2 cellular contexts compared by ENCODE assay signal in genomic region chr21:33551664-33552063, GRCh38.
TF ChIP-seq lines count a peak whose summit lies in the region.

No MANE protein-coding gene starts in this region.

TF ChIP-seq in GM12891, 5 proteins besides CTCF, POLR2A, EP300 and RAD21:
- TF ChIP-seq POU2F2 (IDR thresholded peaks at IDR 0.05; ENCODE audit: low read depth, low read length) (no peak), SPI1 (IDR thresholded peaks at IDR 0.05; ENCODE audit: low read depth, low read length) (no peak), TAF1 (IDR thresholded peaks at IDR 0.05; ENCODE audit: low read depth, low read length) (no peak), PAX5 (IDR thresholded peaks at IDR 0.05; ENCODE audit: insufficient read depth, low read length, severe bottlenecking) (no peak), POLR2AphosphoS5 (IDR thresholded peaks at IDR 0.05; ENCODE audit: low read depth, low read length) (no peak; the same call in 1 of the 2 replicates)

TF ChIP-seq in K562, 482 proteins besides CTCF, POLR2A, EP300 and RAD21:
- TF ChIP-seq ZBTB43 (CRISPR knock-in tag; IDR thresholded peaks at IDR 0.05) (no peak), XRCC5 (IDR thresholded peaks at IDR 0.05; ENCODE audit: low read depth, low read length) (no peak), FOXK1 (CRISPR knock-in tag; IDR thresholded peaks at IDR 0.05; ENCODE audit: borderline replicate concordance) (0 out of 2 replicates have a peak, but pooled peaks have one; percentile 69), E2F1 (CRISPR knock-in tag; IDR thresholded peaks at IDR 0.05) (no peak), HMGXB4 (CRISPR knock-in tag; IDR thresholded peaks at IDR 0.05) (no peak), XRCC4 (IDR thresholded peaks at IDR 0.05; ENCODE audit: extremely low read depth, insufficient read depth, insufficient read length) (no peak), PHF8 (IDR thresholded peaks at IDR 0.05; ENCODE audit: borderline replicate concordance, low read length) (no peak), SP1 (CRISPR knock-in tag; IDR thresholded peaks at IDR 0.05) (0 out of 2 replicates have a peak, but pooled peaks have one; percentile 46), MYNN (IDR thresholded peaks at IDR 0.05) (peak; percentile 21; the same call in 1 of the 2 replicates), MYNN (CRISPR knock-in tag; IDR thresholded peaks at IDR 0.05) (no peak), ZNF224 (CRISPR knock-in tag; IDR thresholded peaks at IDR 0.05) (no peak), LARP7 (IDR thresholded peaks at IDR 0.05) (no peak), ZNF77 (CRISPR knock-in tag; IDR thresholded peaks at IDR 0.05) (no peak), POLR2G (IDR thresholded peaks at IDR 0.05; ENCODE audit: low read depth, low read length) (peak; percentile 24; the same call in 1 of the 2 replicates), GATAD2B (IDR thresholded peaks at IDR 0.05; ENCODE audit: borderline replicate concordance) (no peak), SMARCA5 (IDR thresholded peaks at IDR 0.05) (no peak), ZNF24 (IDR thresholded peaks at IDR 0.05) (no peak), ZNF764 (CRISPR knock-in tag; IDR thresholded peaks at IDR 0.05; ENCODE audit: low read depth) (no peak), MXI1 (IDR thresholded peaks at IDR 0.05; ENCODE audit: low read depth, low read length) (no peak), CHD2 (IDR thresholded peaks at IDR 0.05; ENCODE audit: low read depth, low read length) (no peak), POLR2B (IDR thresholded peaks at IDR 0.05; ENCODE audit: low read depth, partially characterized antibody) (peak; percentile 8)
TF ChIP-seq in K562: peak in this region for 5.
